Comparison of ENCODE assay signal across 8 cellular contexts in the genomic region with DNA sequence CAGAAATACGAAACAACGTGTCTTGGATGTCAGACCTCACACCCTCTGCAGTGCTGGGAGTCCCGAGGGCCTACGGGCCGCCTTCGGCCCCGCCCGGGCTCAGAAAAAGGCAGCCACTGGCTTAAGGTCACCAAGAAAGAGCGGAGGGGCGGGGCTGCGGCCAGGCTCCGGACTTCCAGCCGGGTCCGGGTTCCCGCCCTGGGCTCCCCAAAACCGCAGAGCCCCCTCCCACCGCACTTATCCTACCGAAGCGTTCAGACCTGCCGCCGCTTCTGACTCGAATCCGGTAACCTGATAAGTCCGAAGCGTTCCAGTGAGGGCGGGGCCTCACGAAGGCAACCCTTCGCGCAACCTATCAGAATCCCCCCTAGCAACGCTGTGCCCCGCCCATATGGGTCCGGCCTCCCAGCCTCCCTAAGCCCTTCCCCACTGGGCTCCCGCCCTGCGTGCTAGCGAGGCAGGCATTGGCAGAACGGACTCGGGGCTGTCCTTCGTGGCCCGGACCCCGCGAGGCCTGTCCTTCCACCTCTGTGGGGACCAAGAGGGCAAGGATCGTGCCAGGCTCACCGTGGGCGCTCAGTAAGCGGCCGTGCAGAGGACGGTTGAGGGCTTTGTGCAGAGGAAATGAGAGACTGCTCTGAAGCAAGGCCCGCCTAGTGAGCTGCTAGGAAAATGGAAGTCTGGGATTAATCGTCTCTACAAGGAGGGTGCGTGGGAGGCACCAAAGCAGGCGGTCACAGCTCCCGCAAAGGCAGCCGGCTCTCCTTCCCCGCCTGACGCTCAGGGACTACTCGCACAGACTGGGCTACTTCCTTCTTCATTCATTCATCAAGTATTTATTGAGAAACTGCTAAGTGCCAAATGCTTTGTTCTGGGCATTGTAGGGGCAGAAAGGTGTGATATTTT. TPM values are rescaled to one million over a fixed set of nuclear protein-coding genes. Genes with fewer than 3 reads are reported as not detected.
DNase-seq lines count a peak whose midpoint lies in the region; ATAC-seq, FAIRE-seq and TF ChIP-seq lines count a peak whose summit lies in the region.

A gene (minus strand): TSS at position 296 of the 906 bp plus-strand sequence. CDS start 515 bp downstream, outside the sequence.

- POLR2A ChIA-PET in WTC11 (lab: Charles Lee): interaction anchor here (0.5 to 2.8 kb wide), 7 partner anchors 9 to 140 kb away, joined by 3 to 10 read pairs (median 6); a partner anchor contains a TSS

- WGBS in small intestine, 3 donors: 0 to 1% (median 0%) methylated on average over 54 to 56 of the region's 56 CpGs

- no peaks in the 10 kb centered on the region for H3K27me3 ChIP-seq in small intestine (ENCODE audit: control insufficient read depth in 2 of 2, insufficient read depth in 2 of 2, low read length in 2 of 2)

- H3K27ac ChIP-seq in small intestine (ENCODE audit: low read depth in 1 of 2, low read length in 1 of 2): peak within 1 kb of the TSS; percentile 88 to 90

- ATAC-seq in GM19023 (IDR thresholded peaks at IDR 0.05; ENCODE audit: unreplicated experiment) (peak; percentile 91), HG03196 (IDR thresholded peaks at IDR 0.05; ENCODE audit: unreplicated experiment) (peak; percentile 90), WTC11 (peak; percentile 95)

- peaks cover 45% of the 10 kb centered on the region for H3K4me1 Mint-ChIP-seq in WTC11

- TF ChIP-seq CTCF in WTC11 (IDR thresholded peaks at IDR 0.05) (no peak), cardiac fibroblast (IDR thresholded peaks at IDR 0.05; ENCODE audit: low read depth, low read length) (no peak)

- no peaks in the 10 kb centered on the region for H3K9me3 ChIP-seq in small intestine (ENCODE audit: control insufficient read depth, low read depth)

- peaks cover 0 to 3% of the 10 kb centered on the region in 2 donors for H3K4me1 ChIP-seq in small intestine (ENCODE audit: control insufficient read depth in 2 of 2, insufficient read depth in 1 of 2, low read depth in 1 of 2, low read length in 1 of 2)

- H3K4me3 ChIP-seq in cardiac fibroblast (replicated peaks in 1 of 2; ENCODE audit: low read depth in 2 of 2, low read length in 2 of 2) (peak within 1 kb of the TSS; percentile 63 to 68), small intestine (ENCODE audit: low read depth in 1 of 2, low read length in 2 of 2) (peak within 1 kb of the TSS; percentile 44 to 63)

- H3K27ac Mint-ChIP-seq in WTC11: peak within 1 kb of the TSS; percentile 8; the same call in 1 of the 2 replicates

- H3K9me3 Mint-ChIP-seq in WTC11: no peaks in the 10 kb centered on the region

- H3K36me3 Mint-ChIP-seq in WTC11: peaks cover 16% of the 10 kb centered on the region

- peak; percentile 95 for DNase-seq in AG08396 (ENCODE audit: low spot score)
- DNase-seq in NCI-H345 (lab: John Stamatoyannopoulos, UW): peak; percentile 96
- DNase-seq in WTC11 (ENCODE audit: low spot score): peak; percentile 97
- DNase-seq in cardiac fibroblast (ENCODE audit: low read depth in 2 of 2): peak; percentile 96
- DNase-seq in iPS-NIHi11 (ENCODE audit: low spot score): peak; percentile 94
- peak; percentile 99 for DNase-seq in small intestine

- FAIRE-seq in small intestine (lab: Jason Lieb, UNC): no peak

- peaks cover 0 to 7% of the 10 kb centered on the region in 2 donors for H3K36me3 ChIP-seq in small intestine (ENCODE audit: control insufficient read depth in 2 of 2, insufficient read depth in 2 of 2, low read length in 2 of 2)

- H3K27me3 Mint-ChIP-seq in WTC11 (ENCODE audit: low read depth): peaks cover 28% of the 10 kb centered on the region

- CTCF ChIA-PET in WTC11 (lab: Charles Lee): interaction anchor here (1.0 to 2.8 kb wide), 7 partner anchors 20 to 373 kb away, joined by 3 to 22 read pairs (median 6); a partner anchor contains a TSS

- H3K4me3 Mint-ChIP-seq in WTC11: peak within 1 kb of the TSS; percentile 72

TF ChIP-seq in WTC11, 78 proteins besides CTCF, POLR2A, EP300 and RAD21 (continues in another document):
- peak; percentile 85 for TF ChIP-seq ETV6 (CRISPR knock-in tag; IDR thresholded peaks at IDR 0.05)
- peak; percentile 25; the same call in 1 of the 2 replicates for TF ChIP-seq FOXK1 (CRISPR knock-in tag; IDR thresholded peaks at IDR 0.05)
- TF ChIP-seq ZNF219 (CRISPR knock-in tag; IDR thresholded peaks at IDR 0.05; ENCODE audit: borderline replicate concordance): no peak; the same call in 1 of the 2 replicates
- TF ChIP-seq, protein P1, sequence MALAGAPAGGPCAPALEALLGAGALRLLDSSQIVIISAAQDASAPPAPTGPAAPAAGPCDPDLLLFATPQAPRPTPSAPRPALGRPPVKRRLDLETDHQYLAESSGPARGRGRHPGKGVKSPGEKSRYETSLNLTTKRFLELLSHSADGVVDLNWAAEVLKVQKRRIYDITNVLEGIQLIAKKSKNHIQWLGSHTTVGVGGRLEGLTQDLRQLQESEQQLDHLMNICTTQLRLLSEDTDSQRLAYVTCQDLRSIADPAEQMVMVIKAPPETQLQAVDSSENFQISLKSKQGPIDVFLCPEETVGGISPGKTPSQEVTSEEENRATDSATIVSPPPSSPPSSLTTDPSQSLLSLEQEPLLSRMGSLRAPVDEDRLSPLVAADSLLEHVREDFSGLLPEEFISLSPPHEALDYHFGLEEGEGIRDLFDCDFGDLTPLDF (CRISPR knock-in tag; IDR thresholded peaks at IDR 0.05): 0 out of 2 replicates have a peak, but pooled peaks have one; percentile 32
- 0 out of 2 replicates have a peak, but pooled peaks have one; percentile 40 for TF ChIP-seq ZNF138 (CRISPR knock-in tag; conservative IDR thresholded peaks at IDR 0.05)
- TF ChIP-seq CREB1 (CRISPR knock-in tag; IDR thresholded peaks at IDR 0.05): peak; percentile 84; the same call in 1 of the 2 replicates
- TF ChIP-seq ZBTB21 (CRISPR knock-in tag; IDR thresholded peaks at IDR 0.05; ENCODE audit: borderline replicate concordance): peak; percentile 83; the same call in 1 of the 2 replicates
- TF ChIP-seq RORB (CRISPR knock-in tag; IDR thresholded peaks at IDR 0.05): no peak
- TF ChIP-seq, protein P2, sequence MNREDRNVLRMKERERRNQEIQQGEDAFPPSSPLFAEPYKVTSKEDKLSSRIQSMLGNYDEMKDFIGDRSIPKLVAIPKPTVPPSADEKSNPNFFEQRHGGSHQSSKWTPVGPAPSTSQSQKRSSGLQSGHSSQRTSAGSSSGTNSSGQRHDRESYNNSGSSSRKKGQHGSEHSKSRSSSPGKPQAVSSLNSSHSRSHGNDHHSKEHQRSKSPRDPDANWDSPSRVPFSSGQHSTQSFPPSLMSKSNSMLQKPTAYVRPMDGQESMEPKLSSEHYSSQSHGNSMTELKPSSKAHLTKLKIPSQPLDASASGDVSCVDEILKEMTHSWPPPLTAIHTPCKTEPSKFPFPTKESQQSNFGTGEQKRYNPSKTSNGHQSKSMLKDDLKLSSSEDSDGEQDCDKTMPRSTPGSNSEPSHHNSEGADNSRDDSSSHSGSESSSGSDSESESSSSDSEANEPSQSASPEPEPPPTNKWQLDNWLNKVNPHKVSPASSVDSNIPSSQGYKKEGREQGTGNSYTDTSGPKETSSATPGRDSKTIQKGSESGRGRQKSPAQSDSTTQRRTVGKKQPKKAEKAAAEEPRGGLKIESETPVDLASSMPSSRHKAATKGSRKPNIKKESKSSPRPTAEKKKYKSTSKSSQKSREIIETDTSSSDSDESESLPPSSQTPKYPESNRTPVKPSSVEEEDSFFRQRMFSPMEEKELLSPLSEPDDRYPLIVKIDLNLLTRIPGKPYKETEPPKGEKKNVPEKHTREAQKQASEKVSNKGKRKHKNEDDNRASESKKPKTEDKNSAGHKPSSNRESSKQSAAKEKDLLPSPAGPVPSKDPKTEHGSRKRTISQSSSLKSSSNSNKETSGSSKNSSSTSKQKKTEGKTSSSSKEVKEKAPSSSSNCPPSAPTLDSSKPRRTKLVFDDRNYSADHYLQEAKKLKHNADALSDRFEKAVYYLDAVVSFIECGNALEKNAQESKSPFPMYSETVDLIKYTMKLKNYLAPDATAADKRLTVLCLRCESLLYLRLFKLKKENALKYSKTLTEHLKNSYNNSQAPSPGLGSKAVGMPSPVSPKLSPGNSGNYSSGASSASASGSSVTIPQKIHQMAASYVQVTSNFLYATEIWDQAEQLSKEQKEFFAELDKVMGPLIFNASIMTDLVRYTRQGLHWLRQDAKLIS (CRISPR knock-in tag; IDR thresholded peaks at IDR 0.05; ENCODE audit: borderline replicate concordance): 0 out of 2 replicates have a peak, but pooled peaks have one; percentile 63
- TF ChIP-seq GTF2I (CRISPR knock-in tag; conservative IDR thresholded peaks at IDR 0.05): no peak
- TF ChIP-seq ZNF416 (CRISPR knock-in tag; IDR thresholded peaks at IDR 0.05): no peak
- peak; percentile 61 for TF ChIP-seq NFYB (CRISPR knock-in tag; conservative IDR thresholded peaks at IDR 0.05; ENCODE audit: low read depth)
- no peak for TF ChIP-seq PRRX2 (CRISPR knock-in tag; IDR thresholded peaks at IDR 0.05)
- no peak; the same call in 1 of the 2 replicates for TF ChIP-seq FOXJ3 (CRISPR knock-in tag; IDR thresholded peaks at IDR 0.05; ENCODE audit: borderline replicate concordance)
- TF ChIP-seq, protein P3, sequence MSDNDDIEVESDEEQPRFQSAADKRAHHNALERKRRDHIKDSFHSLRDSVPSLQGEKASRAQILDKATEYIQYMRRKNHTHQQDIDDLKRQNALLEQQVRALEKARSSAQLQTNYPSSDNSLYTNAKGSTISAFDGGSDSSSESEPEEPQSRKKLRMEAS (CRISPR knock-in tag; IDR thresholded peaks at IDR 0.05): peak; percentile 98
- TF ChIP-seq, protein P4, sequence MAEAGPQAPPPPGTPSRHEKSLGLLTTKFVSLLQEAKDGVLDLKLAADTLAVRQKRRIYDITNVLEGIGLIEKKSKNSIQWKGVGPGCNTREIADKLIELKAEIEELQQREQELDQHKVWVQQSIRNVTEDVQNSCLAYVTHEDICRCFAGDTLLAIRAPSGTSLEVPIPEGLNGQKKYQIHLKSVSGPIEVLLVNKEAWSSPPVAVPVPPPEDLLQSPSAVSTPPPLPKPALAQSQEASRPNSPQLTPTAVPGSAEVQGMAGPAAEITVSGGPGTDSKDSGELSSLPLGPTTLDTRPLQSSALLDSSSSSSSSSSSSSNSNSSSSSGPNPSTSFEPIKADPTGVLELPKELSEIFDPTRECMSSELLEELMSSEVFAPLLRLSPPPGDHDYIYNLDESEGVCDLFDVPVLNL (CRISPR knock-in tag; IDR thresholded peaks at IDR 0.05; ENCODE audit: borderline replicate concordance, low read depth): 0 out of 2 replicates have a peak, but pooled peaks have one; percentile 51
- TF ChIP-seq TEAD1 (CRISPR knock-in tag; IDR thresholded peaks at IDR 0.05): peak; percentile 88
- peak; percentile 69 for TF ChIP-seq SP1 (CRISPR knock-in tag; conservative IDR thresholded peaks at IDR 0.05)

RNA-seq across cellular contexts. Expression of the gene that starts here (rescaled TPM):
- total RNA-seq in WTC11 (2021): 19.4 to 22.8 TPM (median 22.3 TPM) in 3 replicates
- polyA plus RNA-seq in small intestine: 10 to 100 TPM in 2 of 3 donors, 1 to 10 TPM in 1; 8.7 to 19.9 (median 14.3) TPM

Comparison
In these comparisons a context has a peak if more than half of its experiments do, and no peak if none do; other contexts are left out.
1. Peak in every context shown above with its lines: DNase-seq, ATAC-seq, H3K4me3 ChIP-seq and H3K27ac ChIP-seq.